Comparison of ENCODE assay signal across 8 cellular contexts in genomic region chr1:9628541-9629444, GRCh38. TPM values are rescaled to one million over a fixed set of nuclear protein-coding genes. Genes with fewer than 3 reads are reported as not detected.
DNase-seq lines count a peak whose midpoint lies in the region; ATAC-seq and TF ChIP-seq lines count a peak whose summit lies in the region.

No MANE protein-coding gene starts in this region.

- no peaks in the 10 kb centered on the region for H3K9me3 Mint-ChIP-seq in central memory CD8-positive, alpha-beta T cell

- H3K36me3 Mint-ChIP-seq in central memory CD8-positive, alpha-beta T cell (ENCODE audit: insufficient read depth), result peaks cover 28% of the 10 kb centered on the region

- DNase-seq in activated CD4-positive, CD25-positive, alpha-beta regulatory T cell treated with anti-CD3 and anti-CD28 coated beads, Interleukin-2, amount 50 U/mL, for 72 hours, result peak; percentile 73
- peak; percentile 42 to 49 for DNase-seq in central memory CD8-positive, alpha-beta T cell (ENCODE audit: low spot score in 2 of 2)
- peak; percentile 76 to 78 for DNase-seq in stimulated activated CD8-positive, alpha-beta memory T cell treated with anti-CD3 and anti-CD28 coated beads, Interleukin-15, amount 100 ng/mL, for 48 hours (ENCODE audit: low read depth in 2 of 2)
- DNase-seq in KG1 (lab: John Stamatoyannopoulos, UW), result no peak
- DNase-seq in ureter (ENCODE audit: low spot score), result no peak

- ATAC-seq in central memory CD8-positive, alpha-beta T cell (replicated peaks; ENCODE audit: extremely low read depth, poor library complexity, severe bottlenecking), result peak; percentile 48
- ATAC-seq in HG02623 (IDR thresholded peaks at IDR 0.05; ENCODE audit: unreplicated experiment) (no peak), GM19463 (IDR thresholded peaks at IDR 0.05; ENCODE audit: unreplicated experiment) (no peak)

- no peaks in the 10 kb centered on the region for H3K27me3 Mint-ChIP-seq in central memory CD8-positive, alpha-beta T cell

- peak; percentile 51 for TF ChIP-seq POLR2A in GM19193 (IDR thresholded peaks at IDR 0.05; ENCODE audit: extremely low read depth, insufficient read depth, insufficient read length)

- peaks cover 61% of the 10 kb centered on the region for H3K4me1 Mint-ChIP-seq in central memory CD8-positive, alpha-beta T cell

- peak overlapping the region; percentile 94 for H3K27ac Mint-ChIP-seq in central memory CD8-positive, alpha-beta T cell (ENCODE audit: low read depth)

- peak overlapping the region; percentile 87 for H3K4me3 Mint-ChIP-seq in central memory CD8-positive, alpha-beta T cell

RNA-seq across cellular contexts. Expression of gene PIK3CD, which starts 22.7 kb away (rescaled TPM):
- 7.7 TPM for total RNA-seq in ureter

RNA-seq across cellular contexts. Expression of gene TMEM201, which starts 40.1 kb away (rescaled TPM):
- 21.0 TPM for total RNA-seq in ureter

Comparison
In these comparisons a context has a peak if more than half of its experiments do, and no peak if none do; other contexts are left out.
1. DNase-seq: peak in activated CD4-positive, CD25-positive, alpha-beta regulatory T cell treated with anti-CD3 and anti-CD28 coated beads, Interleukin-2, amount 50 U/mL, for 72 hours (single experiment), central memory CD8-positive, alpha-beta T cell (2 of 2) and stimulated activated CD8-positive, alpha-beta memory T cell treated with anti-CD3 and anti-CD28 coated beads, Interleukin-15, amount 100 ng/mL, for 48 hours (2 of 2); none in KG1 (single experiment) and ureter (single experiment).